Comparison of ENCODE assay signal across 10 cellular contexts in genomic region chr12:2641209-2641608, GRCh38.
DNase-seq lines count a peak whose midpoint lies in the region; ATAC-seq and TF ChIP-seq lines count a peak whose summit lies in the region.
"Had no signal": no experiment of that assay in that cellular context is flagged by ENCODE, and none has a peak within 500 bp of the region (broad histone marks: within the 10 kb centered on the region; RNA-seq: fewer than 3 reads in every experiment).

No MANE protein-coding gene starts in this region.

- peak; percentile 44 for TF ChIP-seq CTCF in kidney epithelial cell (IDR thresholded peaks at IDR 0.05; ENCODE audit: insufficient read depth, low read length, poor library complexity, severe bottlenecking)

- peak; percentile 80 for DNase-seq in ACHN
- DNase-seq in HK-2 (ENCODE audit: unreplicated experiment): peak; percentile 17
- DNase-seq in kidney epithelial cell (ENCODE audit: low read depth): no peak
- no peak for DNase-seq in NCI-H345 treated with DMSO at 0.1 percent for 48 hours (lab: John Stamatoyannopoulos, UW; ENCODE audit: unreplicated experiment)
- DNase-seq: KBM-7 had no signal

- no peak overlapping the region for H3K4me3 ChIP-seq in kidney epithelial cell (ENCODE audit: low read depth, low read length)
- H3K4me3 ChIP-seq: psoas muscle had no signal

- H3K36me3 ChIP-seq in kidney epithelial cell (ENCODE audit: control insufficient read depth, insufficient read depth, low read length): no peaks in the 10 kb centered on the region

- ATAC-seq in HG02973 (IDR thresholded peaks at IDR 0.05; ENCODE audit: unreplicated experiment) (no peak), HG03460 (IDR thresholded peaks at IDR 0.05; ENCODE audit: unreplicated experiment) (no peak), HG02852 (IDR thresholded peaks at IDR 0.05; ENCODE audit: unreplicated experiment) (no peak)

- H3K27me3 ChIP-seq in kidney epithelial cell (ENCODE audit: control insufficient read depth, insufficient read depth, low read length): no peaks in the 10 kb centered on the region

- in situ Hi-C loops in ACHN (cut with HindIII; ENCODE audit: low pct_ligation_motif_present, low pct_unique_long_range_greater_than_20kb, low sequenced_read_pairs): no loop called here

- peak overlapping the region; percentile 88 for H3K27ac ChIP-seq in angular gyrus (ENCODE audit: low read depth, low read length)

Comparison
In these comparisons a context has a peak if more than half of its experiments do, and no peak if none do; other contexts are left out.
1. DNase-seq: peak in ACHN (single experiment) and HK-2 (single experiment); none in kidney epithelial cell (single experiment) and NCI-H345 treated with DMSO at 0.1 percent for 48 hours (single experiment).